Comparison of ENCODE assay signal across 26 cellular contexts in the genomic region with DNA sequence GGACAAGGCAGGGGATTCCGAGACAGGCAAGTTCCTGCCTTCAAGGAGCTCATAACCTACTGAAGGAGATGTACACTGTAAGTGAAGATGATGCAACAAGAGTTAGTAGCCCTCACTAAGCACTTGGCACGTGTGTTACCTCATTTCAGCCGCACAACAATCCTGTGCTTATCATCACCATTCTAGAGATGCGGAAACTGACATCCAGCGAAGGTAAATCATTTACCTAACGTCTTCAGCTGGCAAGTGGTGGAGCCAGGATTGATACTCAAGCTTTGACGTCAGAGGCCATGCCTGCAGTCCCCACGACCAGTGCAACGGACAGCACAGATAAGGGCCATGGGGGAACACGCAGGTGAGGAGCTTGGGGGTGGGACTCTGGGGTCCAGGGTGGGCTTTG. TPM values are rescaled to one million over a fixed set of nuclear protein-coding genes. Genes with fewer than 3 reads are reported as not detected.
DNase-seq lines count a peak whose midpoint lies in the region; ATAC-seq, FAIRE-seq and TF ChIP-seq lines count a peak whose summit lies in the region.
"Had no signal": no experiment of that assay in that cellular context is flagged by ENCODE, and none has a peak within 500 bp of the region (broad histone marks: within the 10 kb centered on the region; RNA-seq: fewer than 3 reads in every experiment).

No MANE protein-coding gene starts in this region.

- H3K27ac ChIP-seq in small intestine (ENCODE audit: low read depth in 1 of 2, low read length in 1 of 2): no peak overlapping the region
- H3K27ac ChIP-seq in Karpas-422 (ENCODE audit: low read length): no peak overlapping the region
- H3K27ac ChIP-seq: BLaER1, HL-60 had no signal

- no peak overlapping the region for H3K4me3 ChIP-seq in bronchial epithelial cell (ENCODE audit: low read depth, low read length)
- H3K4me3 ChIP-seq in mucosa of descending colon: no peak overlapping the region
- H3K4me3 ChIP-seq in small intestine (ENCODE audit: low read depth in 1 of 2, low read length in 2 of 2): no peak overlapping the region
- no peak overlapping the region for H3K4me3 ChIP-seq in Karpas-422 (ENCODE audit: low read length)
- H3K4me3 ChIP-seq: BLaER1, HAP-1 had no signal

- H3K9me3 ChIP-seq in mucosa of descending colon (no peaks in the 10 kb centered on the region), small intestine (ENCODE audit: control insufficient read depth, low read depth) (no peaks in the 10 kb centered on the region), Karpas-422 (ENCODE audit: low read length) (no peaks in the 10 kb centered on the region)
- H3K9me3 ChIP-seq: BLaER1, HAP-1, SK-N-SH had no signal

- H3K4me2 ChIP-seq in Karpas-422 (ENCODE audit: low read depth, low read length, poor library complexity, severe bottlenecking): no peak overlapping the region
- H3K4me2 ChIP-seq: SK-N-SH had no signal

- no peaks in the 10 kb centered on the region for H3K9me2 ChIP-seq in Karpas-422 (replicated peaks; ENCODE audit: insufficient read depth, low read length)
- H3K9me2 ChIP-seq: SK-N-SH had no signal

- TF ChIP-seq CTCF in bronchial epithelial cell (IDR thresholded peaks at IDR 0.05; ENCODE audit: insufficient read depth, low read length, severe bottlenecking) (no peak), mucosa of descending colon (IDR thresholded peaks at IDR 0.05) (no peak)

- intact Hi-C loops in mucosa of descending colon (cut with DNase I, micrococcal nuclease): no loop called here

- peaks cover 18% of the 10 kb centered on the region for H3K4me1 ChIP-seq in mucosa of descending colon (ENCODE audit: low read depth)
- peaks cover 0 to 6% of the 10 kb centered on the region in 2 donors for H3K4me1 ChIP-seq in small intestine (ENCODE audit: control insufficient read depth in 2 of 2, insufficient read depth in 1 of 2, low read depth in 1 of 2, low read length in 1 of 2)
- H3K4me1 ChIP-seq in Karpas-422 (ENCODE audit: low read length): peaks cover 6% of the 10 kb centered on the region
- H3K4me1 ChIP-seq: HAP-1 had no signal

- 12 to 67% (median 32%) methylated on average over 10 of the region's 10 CpGs for WGBS in small intestine, 3 donors

- no peaks in the 10 kb centered on the region for H4K20me1 ChIP-seq in Karpas-422 (ENCODE audit: insufficient read depth, low read depth, low read length)
- H4K20me1 ChIP-seq: BLaER1 had no signal

- no peaks in the 10 kb centered on the region for H3K79me2 ChIP-seq in Karpas-422 (ENCODE audit: low read length)

- H3K9ac ChIP-seq in Karpas-422 (ENCODE audit: low read length): no peak overlapping the region
- H3K9ac ChIP-seq: BLaER1, SK-N-SH had no signal

- H3K36me3 ChIP-seq in bronchial epithelial cell (ENCODE audit: control insufficient read depth, insufficient read depth, low read length) (no peaks in the 10 kb centered on the region), mucosa of descending colon (ENCODE audit: low read depth) (no peaks in the 10 kb centered on the region), small intestine (ENCODE audit: control insufficient read depth in 2 of 2, insufficient read depth in 2 of 2, low read length in 2 of 2) (no peaks in the 10 kb centered on the region), Karpas-422 (ENCODE audit: insufficient read depth, low read length) (no peaks in the 10 kb centered on the region)
- H3K36me3 ChIP-seq: BLaER1, HAP-1 had no signal

- DNase-seq in DMS53 treated with DMSO at 0.1 percent for 48 hours (lab: John Stamatoyannopoulos, UW; ENCODE audit: unreplicated experiment) (peak; percentile 41), bronchial epithelial cell (ENCODE audit: low read depth) (no peak), mucosa of descending colon (peak in 2 of 3 donors; percentile 51 to 57), small intestine (peak; percentile 82), NCI-H1092 treated with DMSO at 0.1 percent for 48 hours (lab: John Stamatoyannopoulos, UW) (no peak), Karpas-422 (no peak), dedifferentiated amniotic fluid mesenchymal stem cell (ENCODE audit: extremely low spot score) (no peak)
- DNase-seq: DND-41, MM.1S, NCI-H1417, NCI-H187, NCI-H2107, NCI-H510A, NCI-H774, SHP77 treated with DMSO at 0.1 percent for 48 hours, SK-N-SH had no signal

- H2AFZ ChIP-seq in Karpas-422 (ENCODE audit: low read length): no peak overlapping the region

- H3K27me3 ChIP-seq in bronchial epithelial cell (ENCODE audit: control insufficient read depth, insufficient read depth, low read length) (no peaks in the 10 kb centered on the region), small intestine (ENCODE audit: control insufficient read depth in 2 of 2, insufficient read depth in 2 of 2, low read length in 2 of 2) (no peaks in the 10 kb centered on the region), Karpas-422 (ENCODE audit: low read length) (no peaks in the 10 kb centered on the region)
- H3K27me3 ChIP-seq: BLaER1 had no signal

- ATAC-seq in mucosa of descending colon: peak; percentile 67
- ATAC-seq in GM21529 (IDR thresholded peaks at IDR 0.05; ENCODE audit: unreplicated experiment): no peak

- FAIRE-seq in bronchial epithelial cell (lab: Jason Lieb, UNC) (peak; percentile 43), small intestine (lab: Jason Lieb, UNC) (no peak)

RNA-seq across cellular contexts. Expression of a gene that starts 2.9 kb away (rescaled TPM):
- total RNA-seq in bronchial epithelial cell (under 0.01 and 0.13 TPM in 2 replicates), mucosa of descending colon (10 to 100 TPM in 1 of 3 donors, 1 to 10 TPM in 2; 5.8 to 15.5 (median 5.8) TPM)
- polyA plus RNA-seq in small intestine: 1 to 10 TPM in 1 of 3 donors, under 1 TPM in 2; 0.22 to 1.6 (median 0.54) TPM
- total RNA-seq in Karpas-422 (2014; rRNA removed; shearing (Covaris generic); ENCODE audit: low replicate concordance): not detected in 2 replicates
- total RNA-seq: A673, HT1080, LHCN-M2 had no signal
- polyA plus RNA-seq: SK-N-SH had no signal

RNA-seq across cellular contexts. Expression of a gene that starts 3.3 kb away (rescaled TPM):
- not detected in 2 replicates for total RNA-seq in bronchial epithelial cell
- 1 to 10 TPM in 1 of 3 donors, under 1 TPM in 1, not detected in 1; 0.55 to 2.1 TPM for total RNA-seq in mucosa of descending colon
- under 1 TPM in 1 of 3 donors, not detected in 2; 0.01 TPM for polyA plus RNA-seq in small intestine
- total RNA-seq in Karpas-422 (2014; rRNA removed; shearing (Covaris generic); ENCODE audit: low replicate concordance): not detected in 2 replicates
- total RNA-seq: A673, G401, HT1080, LHCN-M2, RPMI7951 had no signal
- polyA plus RNA-seq: IgD-negative memory B cell, SK-N-SH had no signal

RNA-seq across cellular contexts. Expression of a gene that starts 43.9 kb away (rescaled TPM):
- total RNA-seq in bronchial epithelial cell (not detected in 2 replicates), mucosa of descending colon (under 1 TPM in 2 of 3 donors, not detected in 1; 0.12 to 0.80 TPM)
- under 1 TPM in 1 of 3 donors, not detected in 2; 0.01 TPM for polyA plus RNA-seq in small intestine
- not detected in 2 replicates for total RNA-seq in Karpas-422 (2014; rRNA removed; shearing (Covaris generic); ENCODE audit: low replicate concordance)
- total RNA-seq: A673, G401, HT1080, LHCN-M2, RPMI7951 had no signal
- polyA plus RNA-seq: IgD-negative memory B cell, SK-N-SH had no signal

Comparison
In these comparisons a context has a peak if more than half of its experiments do, and no peak if none do; other contexts are left out.
1. DNase-seq: peak in DMS53 treated with DMSO at 0.1 percent for 48 hours (single experiment), mucosa of descending colon (2 of 3) and small intestine (single experiment); none in bronchial epithelial cell (single experiment), NCI-H1092 treated with DMSO at 0.1 percent for 48 hours (single experiment), Karpas-422 (single experiment) and dedifferentiated amniotic fluid mesenchymal stem cell (single experiment).